9 cellular contexts compared by ENCODE assay signal in genomic region chrX:150983526-150984163, GRCh38. TPM values are rescaled to one million over a fixed set of nuclear protein-coding genes. Genes with fewer than 3 reads are reported as not detected.
A peak's percentile ranks its signal among the peaks of the same experiment; 100 is the strongest.
DNase-seq lines count a peak whose midpoint lies in the region; ATAC-seq, FAIRE-seq and TF ChIP-seq lines count a peak whose summit lies in the region.
"Had no signal": no experiment of that assay in that cellular context is flagged by ENCODE, and none has a peak within 500 bp of the region (broad histone marks: within the 10 kb centered on the region; RNA-seq: fewer than 3 reads in every experiment).

No MANE protein-coding gene starts in this region.

- no peak for FAIRE-seq in H54 (lab: Jason Lieb, UNC)

- H3K4me3 ChIP-seq in GM08714 (ENCODE audit: low read length) (peak overlapping the region; percentile 83), endodermal cell (ENCODE audit: low read length) (no peak overlapping the region), psoas muscle (peak overlapping the region; percentile 69)
- H3K4me3 ChIP-seq in Jurkat, Clone E6-1 (ENCODE audit: low read length): peak overlapping the region; percentile 46

- TF ChIP-seq CTCF in endodermal cell (conservative IDR thresholded peaks at IDR 0.05): no peak
- no peak for TF ChIP-seq CTCF in psoas muscle (IDR thresholded peaks at IDR 0.05)
- TF ChIP-seq CTCF in endothelial cell (IDR thresholded peaks at IDR 0.05; ENCODE audit: unreplicated experiment): no peak

- intact Hi-C loops in psoas muscle (cut with DNase I): loop anchor here (2.0 to 10.0 kb wide), 3 partner anchors 79 to 211 kb away; partner anchors contain the start of gene CD99L2 (in 1 of the 2)

- no peak for TF ChIP-seq POLR2A in H54 (IDR thresholded peaks at IDR 0.05; ENCODE audit: low read depth, low read length)

- no peak for DNase-seq in Jurkat, Clone E6-1 (ENCODE audit: low read depth, low spot score)
- DNase-seq in endodermal cell: no peak
- DNase-seq in psoas muscle: no peak
- DNase-seq in iPS-NIHi7 (ENCODE audit: extremely low spot score): no peak
- no peak for DNase-seq in endothelial cell (ENCODE audit: low spot score)
- DNase-seq in H54 (ENCODE audit: insufficient read length, low spot score): no peak

- peak; percentile 15 for ATAC-seq in GM21526 (IDR thresholded peaks at IDR 0.05; ENCODE audit: low FRiP score, unreplicated experiment)
- ATAC-seq in psoas muscle: no peak

- H3K9me3 Mint-ChIP-seq in endodermal cell: peaks cover 9% of the 10 kb centered on the region
- H3K9me3 Mint-ChIP-seq in endothelial cell (ENCODE audit: unreplicated experiment): no peaks in the 10 kb centered on the region
- H3K9me3 Mint-ChIP-seq: T-helper 1 cell treated with Interleukin-12 subunit alpha and Interleukin-12 subunit beta and Interleukin-4 antibody, amounts not matched to agents 30 μg/mL and 1 μg/mL, for 36 hours had no signal

- H3K36me3 ChIP-seq in endodermal cell (ENCODE audit: control insufficient read depth, insufficient read depth, low read length): peaks cover 20% of the 10 kb centered on the region
- H3K36me3 ChIP-seq in psoas muscle (ENCODE audit: insufficient read depth in 1 of 2, low read depth in 1 of 2): peaks cover 0 to 14% of the 10 kb centered on the region in 2 donors

- H3K27me3 ChIP-seq in endodermal cell (ENCODE audit: control insufficient read depth, insufficient read depth, low read length, poor library complexity, severe bottlenecking) (no peaks in the 10 kb centered on the region), psoas muscle (ENCODE audit: insufficient read depth in 3 of 3, low read length in 2 of 3) (peaks cover 0 to 7% (median 0%) of the 10 kb centered on the region in 3 donors)

- WGBS in endodermal cell (ENCODE audit: insufficient coverage in 1 of 2, insufficient read length in 1 of 2), 2 experiments: 0% methylated on average over 9 to 80 of the region's 95 CpGs
- 2 to 47% methylated on average over 47 to 65 of the region's 95 CpGs; no CpG with 5 or more reads in 1 of the 3 donors for WGBS in psoas muscle, 3 donors

- H3K27me3 Mint-ChIP-seq in endodermal cell (ENCODE audit: insufficient read depth) (peaks cover 10% of the 10 kb centered on the region), endothelial cell (ENCODE audit: unreplicated experiment) (peaks cover 6% of the 10 kb centered on the region)

- no peaks in the 10 kb centered on the region for H3K9me3 ChIP-seq in endodermal cell (ENCODE audit: control insufficient read depth, low read length)
- no peaks in the 10 kb centered on the region for H3K9me3 ChIP-seq in psoas muscle

- H3K36me3 Mint-ChIP-seq in endodermal cell (ENCODE audit: low read depth) (peaks cover 33% of the 10 kb centered on the region), endothelial cell (ENCODE audit: low read depth, unreplicated experiment) (peaks cover 15% of the 10 kb centered on the region)

- peak overlapping the region; percentile 62 for H3K4me3 Mint-ChIP-seq in endodermal cell
- no peak overlapping the region for H3K4me3 Mint-ChIP-seq in endothelial cell (ENCODE audit: unreplicated experiment)

- H3K27ac Mint-ChIP-seq in endodermal cell: no peak overlapping the region
- no peak overlapping the region for H3K27ac Mint-ChIP-seq in endothelial cell (ENCODE audit: unreplicated experiment)
- H3K27ac Mint-ChIP-seq: T-helper 1 cell treated with Interleukin-12 subunit alpha and Interleukin-12 subunit beta and Interleukin-4 antibody, amounts not matched to agents 30 μg/mL and 1 μg/mL, for 36 hours had no signal

- H3K9ac ChIP-seq in endodermal cell (ENCODE audit: extremely low read depth, low read length, poor library complexity, severe bottlenecking): peak overlapping the region; percentile 44

- H3K27ac ChIP-seq in endodermal cell (ENCODE audit: low read depth, low read length): peak overlapping the region; percentile 92
- H3K27ac ChIP-seq in psoas muscle: peak overlapping the region; percentile 61

- H3K4me1 Mint-ChIP-seq in endodermal cell: peaks cover 23% of the 10 kb centered on the region
- peaks cover 12% of the 10 kb centered on the region for H3K4me1 Mint-ChIP-seq in endothelial cell (ENCODE audit: unreplicated experiment)

- H3K4me1 ChIP-seq in endodermal cell (ENCODE audit: control insufficient read depth, insufficient read depth, low read length) (no peaks in the 10 kb centered on the region), psoas muscle (no peaks in the 10 kb centered on the region)

RNA-seq across cellular contexts. Expression of gene HMGB3, which starts 0.5 kb away (rescaled TPM):
- 141 TPM for polyA plus RNA-seq in Jurkat, Clone E6-1 (2012; ENCODE audit: insufficient read depth, insufficient read length)
- total RNA-seq in endodermal cell (100 to 1,000 TPM; 220 to 413 TPM), psoas muscle (10 to 100 TPM; 14.1 to 89.2 (median 27.1) TPM), endothelial cell (ENCODE audit: unreplicated experiment) (104 TPM)
- polyA plus RNA-seq in endodermal cell (2013, experiment 1 of 2): 220 TPM
- polyA plus RNA-seq in endodermal cell (2013, experiment 2 of 2): 196 TPM
- 100 to 1,000 TPM in 1 of 3 donors, 10 to 100 TPM in 2; 22.6 to 108 (median 44.1) TPM for polyA plus RNA-seq in psoas muscle
